Comparison of ENCODE assay signal across 26 cellular contexts in the genomic region with DNA sequence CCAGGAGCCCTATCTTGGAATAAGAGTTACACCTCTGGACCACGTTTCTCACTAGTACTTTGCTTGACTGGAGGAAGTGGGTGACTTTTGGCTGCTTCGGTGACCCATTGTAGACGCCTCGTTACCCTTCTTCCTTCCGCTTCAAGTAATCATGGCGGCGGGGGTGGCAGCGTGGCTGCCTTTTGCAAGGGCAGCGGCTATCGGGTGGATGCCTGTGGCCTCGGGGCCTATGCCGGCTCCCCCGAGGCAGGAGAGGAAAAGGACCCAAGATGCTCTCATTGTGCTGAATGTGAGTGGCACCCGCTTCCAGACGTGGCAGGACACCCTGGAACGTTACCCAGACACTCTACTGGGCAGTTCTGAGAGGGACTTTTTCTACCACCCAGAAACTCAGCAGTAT. TPM values are rescaled to one million over a fixed set of nuclear protein-coding genes. Genes with fewer than 3 reads are reported as not detected.
DNase-seq lines count a peak whose midpoint lies in the region; ATAC-seq, FAIRE-seq and TF ChIP-seq lines count a peak whose summit lies in the region.
"Had no signal": no experiment of that assay in that cellular context is flagged by ENCODE, and none has a peak within 500 bp of the region (broad histone marks: within the 10 kb centered on the region; RNA-seq: fewer than 3 reads in every experiment).

No MANE protein-coding gene starts in this region.

- no peak for ATAC-seq in WTC11
- ATAC-seq in HG03139 (IDR thresholded peaks at IDR 0.05; ENCODE audit: unreplicated experiment) = no peak
- ATAC-seq in HG03045 (IDR thresholded peaks at IDR 0.05; ENCODE audit: unreplicated experiment) = no peak
- ATAC-seq in GM18498 (IDR thresholded peaks at IDR 0.05; ENCODE audit: unreplicated experiment) = no peak
- ATAC-seq: activated CD8-positive, alpha-beta memory T cell treated with anti-CD3 and anti-CD28 coated beads, Interleukin-2, amount 10 ng/mL, durations not matched to agents 7 days and 5 days; Panc1 had no signal

- TF ChIP-seq POLR2A in GM12892 (IDR thresholded peaks at IDR 0.05; ENCODE audit: low read depth, low read length) = no peak

- H3K36me3 Mint-ChIP-seq in WTC11 = peaks cover 7% of the 10 kb centered on the region; the same call in 1 of the 2 replicates
- H3K36me3 Mint-ChIP-seq: activated CD8-positive, alpha-beta memory T cell treated with anti-CD3 and anti-CD28 coated beads, Interleukin-2, amount 10 ng/mL, durations not matched to agents 7 days and 5 days; activated naive CD4-positive, alpha-beta T cell treated with anti-CD3 and anti-CD28 coated beads, Interleukin-2, amount 50 U/mL, for 24 hours; CD8-positive, alpha-beta memory T cell had no signal

- peaks cover 5% of the 10 kb centered on the region; the same call in 1 of the 2 replicates for H3K4me1 ChIP-seq in iPS-20b (ENCODE audit: insufficient read depth, low read length)
- H3K4me1 ChIP-seq: ascending aorta, pancreas, SJCRH30 had no signal

- no peak overlapping the region; the same call in 1 of the 2 replicates for H3K9ac ChIP-seq in iPS-20b (ENCODE audit: low read depth, low read length)

- POLR2A ChIA-PET in WTC11 (lab: Charles Lee) = no interaction called here

- no peak overlapping the region for H3K27ac ChIP-seq in iPS-20b (ENCODE audit: low read length)
- H3K27ac ChIP-seq: ascending aorta, pancreas, SJCRH30 had no signal

- H3K4me3 ChIP-seq in iPS-20b (ENCODE audit: low read length) = peak overlapping the region; percentile 71
- H3K4me3 ChIP-seq: SJCRH30 had no signal

- H3K27ac Mint-ChIP-seq in WTC11 = no peak overlapping the region
- H3K27ac Mint-ChIP-seq: activated CD4-positive, alpha-beta T cell treated with anti-CD3 and anti-CD28 coated beads, Interleukin-2, amount 10 ng/mL, durations not matched to agents 24 days and 14 days; activated CD8-positive, alpha-beta memory T cell treated with anti-CD3 and anti-CD28 coated beads, Interleukin-2, amount 10 ng/mL, durations not matched to agents 7 days and 5 days; activated naive CD4-positive, alpha-beta T cell treated with anti-CD3 and anti-CD28 coated beads, Interleukin-2, amount 50 U/mL, for 24 hours; CD8-positive, alpha-beta memory T cell; T-helper 1 cell treated with Interleukin-12 subunit alpha and Interleukin-12 subunit beta and Interleukin-4 antibody, amounts not matched to agents 30 μg/mL and 1 μg/mL, for 36 hours had no signal

- H3K27me3 Mint-ChIP-seq in WTC11 (ENCODE audit: low read depth) = peaks cover 21% of the 10 kb centered on the region
- H3K27me3 Mint-ChIP-seq: central memory CD8-positive, alpha-beta T cell had no signal

- peak overlapping the region; percentile 98 for H3K4me3 Mint-ChIP-seq in WTC11
- H3K4me3 Mint-ChIP-seq: activated naive CD4-positive, alpha-beta T cell treated with anti-CD3 and anti-CD28 coated beads, Interleukin-2, amount 50 U/mL, for 24 hours; CD8-positive, alpha-beta memory T cell; central memory CD8-positive, alpha-beta T cell; T-helper 1 cell treated with Interleukin-12 subunit alpha and Interleukin-12 subunit beta and Interleukin-4 antibody, amounts not matched to agents 30 μg/mL and 1 μg/mL, for 36 hours had no signal

- H3K4me1 Mint-ChIP-seq in WTC11 = peaks cover 52% of the 10 kb centered on the region
- H3K4me1 Mint-ChIP-seq: CD8-positive, alpha-beta memory T cell; central memory CD8-positive, alpha-beta T cell had no signal

- H3K27me3 ChIP-seq in iPS-20b (ENCODE audit: insufficient read depth, low read length) = peaks cover 28% of the 10 kb centered on the region
- H3K27me3 ChIP-seq: ascending aorta, SJCRH30 had no signal

- peak; percentile 81 for FAIRE-seq in GM12892 (lab: Jason Lieb, UNC)
- FAIRE-seq: pancreas had no signal

- CTCF ChIA-PET in WTC11 (lab: Charles Lee) = interaction anchor here (1.4 to 2.0 kb wide), 3 partner anchors 281 to 451 kb away, joined by 7 to 13 read pairs (median 7); no protein-coding TSS in a partner anchor

- H3K9me3 ChIP-seq in iPS-20b (ENCODE audit: insufficient read depth, low read depth, low read length) = no peaks in the 10 kb centered on the region
- H3K9me3 ChIP-seq: ascending aorta, pancreas, SJCRH30 had no signal

- no peaks in the 10 kb centered on the region for H3K36me3 ChIP-seq in iPS-20b (ENCODE audit: insufficient read depth, low read depth, low read length)
- H3K36me3 ChIP-seq: ascending aorta, pancreas, SJCRH30 had no signal

- no peak for TF ChIP-seq CTCF in WTC11 (IDR thresholded peaks at IDR 0.05)

- H3K9me3 Mint-ChIP-seq in WTC11 = no peaks in the 10 kb centered on the region
- H3K9me3 Mint-ChIP-seq: activated CD4-positive, alpha-beta T cell treated with anti-CD3 and anti-CD28 coated beads, Interleukin-2, amount 10 ng/mL, durations not matched to agents 24 days and 14 days; activated naive CD4-positive, alpha-beta T cell treated with anti-CD3 and anti-CD28 coated beads, Interleukin-2, amount 50 U/mL, for 24 hours; T-helper 1 cell treated with Interleukin-12 subunit alpha and Interleukin-12 subunit beta and Interleukin-4 antibody, amounts not matched to agents 30 μg/mL and 1 μg/mL, for 36 hours had no signal

- DNase-seq in GM12892 (ENCODE audit: insufficient read length) (no peak), WTC11 (ENCODE audit: low spot score) (no peak), retina (peak; percentile 18)
- DNase-seq: activated CD4-positive, alpha-beta T cell treated with anti-CD3 and anti-CD28 coated beads, Interleukin-2, amount 10 ng/mL, durations not matched to agents 24 days and 14 days; activated CD8-positive, alpha-beta memory T cell treated with anti-CD3 and anti-CD28 coated beads, Interleukin-2, amount 10 ng/mL, durations not matched to agents 7 days and 5 days; CD8-positive, alpha-beta memory T cell; erythroblast; foreskin melanocyte; GDM1; GOT3; IMR-90; kidney glomerular epithelial cell; mammary epithelial cell; NCI-H2081 treated with DMSO at 0.1 percent for 48 hours; NCI-H446 treated with DMSO at 0.1 percent for 48 hours; SJCRH30 had no signal

TF ChIP-seq in WTC11, 78 proteins besides CTCF, POLR2A, EP300 and RAD21:
- TF ChIP-seq NFYB (CRISPR knock-in tag; conservative IDR thresholded peaks at IDR 0.05; ENCODE audit: low read depth) (no peak), FOXP4 (CRISPR knock-in tag; IDR thresholded peaks at IDR 0.05) (no peak), NR3C1 (CRISPR knock-in tag; conservative IDR thresholded peaks at IDR 0.05; ENCODE audit: low read depth) (no peak), ZNF423 (CRISPR knock-in tag; IDR thresholded peaks at IDR 0.05) (no peak), ZNF219 (CRISPR knock-in tag; IDR thresholded peaks at IDR 0.05; ENCODE audit: borderline replicate concordance) (no peak), MYBL2 (CRISPR knock-in tag; IDR thresholded peaks at IDR 0.05) (no peak), SOX15 (CRISPR knock-in tag; IDR thresholded peaks at IDR 0.05) (no peak), HMGA2 (CRISPR knock-in tag; IDR thresholded peaks at IDR 0.05) (no peak), ZNF671 (CRISPR knock-in tag; IDR thresholded peaks at IDR 0.05) (no peak), ZNF138 (CRISPR knock-in tag; conservative IDR thresholded peaks at IDR 0.05) (no peak), IRF2 (CRISPR knock-in tag; IDR thresholded peaks at IDR 0.05; ENCODE audit: borderline replicate concordance, low read depth) (no peak), ZNF121 (CRISPR knock-in tag; IDR thresholded peaks at IDR 0.05) (no peak), TP53 (CRISPR knock-in tag; IDR thresholded peaks at IDR 0.05) (no peak), ESRRA (CRISPR knock-in tag; IDR thresholded peaks at IDR 0.05; ENCODE audit: borderline replicate concordance) (no peak)
- TF ChIP-seq, protein P1, sequence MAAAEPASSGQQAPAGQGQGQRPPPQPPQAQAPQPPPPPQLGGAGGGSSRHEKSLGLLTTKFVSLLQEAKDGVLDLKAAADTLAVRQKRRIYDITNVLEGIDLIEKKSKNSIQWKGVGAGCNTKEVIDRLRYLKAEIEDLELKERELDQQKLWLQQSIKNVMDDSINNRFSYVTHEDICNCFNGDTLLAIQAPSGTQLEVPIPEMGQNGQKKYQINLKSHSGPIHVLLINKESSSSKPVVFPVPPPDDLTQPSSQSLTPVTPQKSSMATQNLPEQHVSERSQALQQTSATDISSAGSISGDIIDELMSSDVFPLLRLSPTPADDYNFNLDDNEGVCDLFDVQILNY (CRISPR knock-in tag; IDR thresholded peaks at IDR 0.05) = no peak

RNA-seq across cellular contexts. Expression of gene KCND2, which starts 1.5 kb away (rescaled TPM):
- 1.3 TPM for polyA plus RNA-seq in GM12892 (2012; ENCODE audit: missing spikeins)
- total RNA-seq in WTC11 (2021) = 4.6 to 6.7 TPM (median 6.2 TPM) in 3 replicates
- total RNA-seq: activated CD4-positive, alpha-beta T cell treated with anti-CD3 and anti-CD28 coated beads, Interleukin-2, amount 10 ng/mL, durations not matched to agents 24 days and 14 days; activated CD8-positive, alpha-beta memory T cell treated with anti-CD3 and anti-CD28 coated beads, Interleukin-2, amount 10 ng/mL, durations not matched to agents 7 days and 5 days; CD8-positive, alpha-beta memory T cell; SJCRH30 had no signal
- polyA plus RNA-seq: CD8-positive, alpha-beta memory T cell; IMR-90; mammary epithelial cell had no signal
